Comparison of ENCODE assay signal across 9 cellular contexts in the genomic region with DNA sequence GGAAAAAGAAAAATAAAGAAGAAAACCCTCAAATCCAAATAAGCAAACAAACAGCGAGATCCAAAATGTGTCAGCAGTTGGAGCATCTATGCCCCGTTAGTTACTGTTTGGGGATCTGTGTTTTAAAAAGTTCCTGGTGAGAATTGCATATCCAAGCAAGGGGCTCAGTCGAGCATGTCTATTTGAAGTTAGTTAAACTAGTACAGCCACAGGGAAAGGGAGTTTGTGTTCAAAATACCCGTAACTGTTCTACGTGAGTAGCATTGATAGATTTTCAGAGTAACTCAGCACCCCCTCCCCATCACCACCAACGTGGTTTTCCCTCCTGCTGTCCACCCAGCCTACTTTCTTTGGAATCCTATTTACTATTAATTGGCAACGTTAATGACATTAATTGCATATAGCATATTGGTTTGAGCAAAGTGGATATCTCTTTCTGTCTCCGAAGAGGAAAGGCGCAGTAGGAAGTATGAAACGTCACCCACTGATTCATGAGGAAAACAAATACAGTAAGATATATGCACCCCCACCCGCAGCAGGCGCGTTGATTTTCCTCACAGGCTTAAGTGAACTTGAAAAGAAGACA. TPM values are rescaled to one million over a fixed set of nuclear protein-coding genes. Genes with fewer than 3 reads are reported as not detected.
DNase-seq lines count a peak whose midpoint lies in the region; ATAC-seq and TF ChIP-seq lines count a peak whose summit lies in the region.
"Had no signal": no experiment of that assay in that cellular context is flagged by ENCODE, and none has a peak within 500 bp of the region (broad histone marks: within the 10 kb centered on the region; RNA-seq: fewer than 3 reads in every experiment).

No MANE protein-coding gene starts in this region.

- H3K9me3 ChIP-seq in naive thymus-derived CD4-positive, alpha-beta T cell (ENCODE audit: control insufficient read depth in 2 of 3, low read length in 3 of 3): no peaks in the 10 kb centered on the region

- CTCF ChIA-PET in Calu3 (lab: Charles Lee): no interaction called here
- CTCF ChIA-PET in naive thymus-derived CD4-positive, alpha-beta T cell (lab: Charles Lee): no interaction called here

- no peaks in the 10 kb centered on the region for H3K9me3 Mint-ChIP-seq in Calu3 (ENCODE audit: low read depth, unreplicated experiment)
- peaks cover 0 to 6% (median 0%) of the 10 kb centered on the region in 11 donors for H3K9me3 Mint-ChIP-seq in naive thymus-derived CD4-positive, alpha-beta T cell

- DNase-seq in Calu3 (no peak), NCI-H2227 treated with DMSO at 0.1 percent for 48 hours (lab: John Stamatoyannopoulos, UW) (peak; percentile 56), coronary artery (ENCODE audit: low spot score) (no peak), AML-193 (lab: John Stamatoyannopoulos, UW) (no peak), NCI-H1436 (lab: John Stamatoyannopoulos, UW) (no peak)
- no peak for DNase-seq in naive thymus-derived CD4-positive, alpha-beta T cell
- DNase-seq in effector CD8-positive, alpha-beta T cell (lab: John Stamatoyannopoulos, UW): no peak

- H3K27ac ChIP-seq in coronary artery: peak overlapping the region; percentile 51 to 91
- no peak overlapping the region for H3K27ac ChIP-seq in naive thymus-derived CD4-positive, alpha-beta T cell (ENCODE audit: low read depth, low read length)
- H3K27ac ChIP-seq: HL-60 had no signal

- H3K4me3 Mint-ChIP-seq in Calu3 (ENCODE audit: low read depth, unreplicated experiment): peak overlapping the region; percentile 57
- peak overlapping the region; percentile 58 to 92 (median 83) for H3K4me3 Mint-ChIP-seq in naive thymus-derived CD4-positive, alpha-beta T cell

- BruUV-seq in Calu3 (replicated peaks; lab: Mats Ljungman, UMichigan): no TSS peak

- H3K27ac Mint-ChIP-seq in Calu3 (ENCODE audit: unreplicated experiment): no peak overlapping the region
- H3K27ac Mint-ChIP-seq in naive thymus-derived CD4-positive, alpha-beta T cell: peak overlapping the region in 2 of 9 donors; percentile 22 to 27

- no peak for ATAC-seq in naive thymus-derived CD4-positive, alpha-beta T cell
- ATAC-seq in HG02885 (IDR thresholded peaks at IDR 0.05; ENCODE audit: poor library complexity, unreplicated experiment): no peak

- POLR2A ChIA-PET in naive thymus-derived CD4-positive, alpha-beta T cell (lab: Charles Lee): no interaction called here

- H3K4me1 ChIP-seq in naive thymus-derived CD4-positive, alpha-beta T cell (ENCODE audit: control insufficient read depth in 2 of 2, insufficient read depth in 2 of 2, low read length in 2 of 2): no peaks in the 10 kb centered on the region

- peaks cover 16% of the 10 kb centered on the region for H3K36me3 Mint-ChIP-seq in Calu3 (ENCODE audit: insufficient read depth, unreplicated experiment)
- H3K36me3 Mint-ChIP-seq in naive thymus-derived CD4-positive, alpha-beta T cell: peaks cover 0 to 2% (median 0%) of the 10 kb centered on the region in 5 donors

- peaks cover 8% of the 10 kb centered on the region for H3K4me1 Mint-ChIP-seq in Calu3 (ENCODE audit: low read depth, unreplicated experiment)
- H3K4me1 Mint-ChIP-seq in naive thymus-derived CD4-positive, alpha-beta T cell: peaks cover 0 to 26% (median 12%) of the 10 kb centered on the region in 7 donors

- H3K27me3 ChIP-seq in naive thymus-derived CD4-positive, alpha-beta T cell (ENCODE audit: control insufficient read depth in 2 of 2, insufficient read depth in 2 of 2, low read length in 2 of 2): peaks cover 0 to 5% of the 10 kb centered on the region in 2 donors

- intact Hi-C loops in Calu3 (cut with micrococcal nuclease; ENCODE audit: unreplicated experiment): no loop called here
- intact Hi-C loops in naive thymus-derived CD4-positive, alpha-beta T cell (cut with micrococcal nuclease): no loop called here

- no peak for TF ChIP-seq CTCF in Calu3 (IDR thresholded peaks at IDR 0.05; ENCODE audit: unreplicated experiment)
- no peak for TF ChIP-seq CTCF in coronary artery (IDR thresholded peaks at IDR 0.05)

- peak overlapping the region; percentile 88 for H3K4me3 ChIP-seq in coronary artery
- no peak overlapping the region for H3K4me3 ChIP-seq in naive thymus-derived CD4-positive, alpha-beta T cell (ENCODE audit: low read length)

- peaks cover 90% of the 10 kb centered on the region for H3K27me3 Mint-ChIP-seq in Calu3 (ENCODE audit: unreplicated experiment)
- peaks cover 67 to 79% (median 74%) of the 10 kb centered on the region in 5 donors for H3K27me3 Mint-ChIP-seq in naive thymus-derived CD4-positive, alpha-beta T cell

- H3K36me3 ChIP-seq in naive thymus-derived CD4-positive, alpha-beta T cell (ENCODE audit: control insufficient read depth in 2 of 3, insufficient read depth in 3 of 3, low read length in 3 of 3): no peaks in the 10 kb centered on the region

RNA-seq across cellular contexts. Expression of gene NPAS3, which starts 1.5 kb away (rescaled TPM):
- not detected in 2 replicates for total RNA-seq in Calu3 (2022)
- total RNA-seq in naive thymus-derived CD4-positive, alpha-beta T cell: not detected
- not detected for polyA plus RNA-seq in naive thymus-derived CD4-positive, alpha-beta T cell
